In genomic region chr10:75100764-75101291, GRCh38 we compare ENCODE assay signal across 1 cellular context.
TF ChIP-seq lines count a peak whose summit lies in the region.

No MANE protein-coding gene starts in this region.

TF ChIP-seq in GM23338, 12 proteins besides CTCF, POLR2A, EP300 and RAD21:
- TF ChIP-seq ZNF462 (CRISPR knock-in tag; IDR thresholded peaks at IDR 0.05): no peak
- TF ChIP-seq POLR2AphosphoS5 (IDR thresholded peaks at IDR 0.05; ENCODE audit: low read depth): no peak
- TF ChIP-seq CREB1 (CRISPR knock-in tag; IDR thresholded peaks at IDR 0.05; ENCODE audit: low read depth): no peak
- TF ChIP-seq EZH2phosphoT487 (IDR thresholded peaks at IDR 0.05; ENCODE audit: unreplicated experiment): no peak
- no peak for TF ChIP-seq EZH2 (IDR thresholded peaks at IDR 0.05; ENCODE audit: low read depth, unreplicated experiment)
- no peak for TF ChIP-seq JUNB (IDR thresholded peaks at IDR 0.05; ENCODE audit: unreplicated experiment)
- no peak for TF ChIP-seq STAT1 (IDR thresholded peaks at IDR 0.05; ENCODE audit: unreplicated experiment)
- no peak for TF ChIP-seq ZNF114 (CRISPR knock-in tag; IDR thresholded peaks at IDR 0.05)
- no peak for TF ChIP-seq NANOG (IDR thresholded peaks at IDR 0.05; ENCODE audit: borderline replicate concordance)
- no peak for TF ChIP-seq REST (IDR thresholded peaks at IDR 0.05; ENCODE audit: unreplicated experiment)
- no peak for TF ChIP-seq ZNF331 (CRISPR knock-in tag; IDR thresholded peaks at IDR 0.05; ENCODE audit: low read depth)
- TF ChIP-seq ETS1 (IDR thresholded peaks at IDR 0.05): no peak
